In the genomic region with DNA sequence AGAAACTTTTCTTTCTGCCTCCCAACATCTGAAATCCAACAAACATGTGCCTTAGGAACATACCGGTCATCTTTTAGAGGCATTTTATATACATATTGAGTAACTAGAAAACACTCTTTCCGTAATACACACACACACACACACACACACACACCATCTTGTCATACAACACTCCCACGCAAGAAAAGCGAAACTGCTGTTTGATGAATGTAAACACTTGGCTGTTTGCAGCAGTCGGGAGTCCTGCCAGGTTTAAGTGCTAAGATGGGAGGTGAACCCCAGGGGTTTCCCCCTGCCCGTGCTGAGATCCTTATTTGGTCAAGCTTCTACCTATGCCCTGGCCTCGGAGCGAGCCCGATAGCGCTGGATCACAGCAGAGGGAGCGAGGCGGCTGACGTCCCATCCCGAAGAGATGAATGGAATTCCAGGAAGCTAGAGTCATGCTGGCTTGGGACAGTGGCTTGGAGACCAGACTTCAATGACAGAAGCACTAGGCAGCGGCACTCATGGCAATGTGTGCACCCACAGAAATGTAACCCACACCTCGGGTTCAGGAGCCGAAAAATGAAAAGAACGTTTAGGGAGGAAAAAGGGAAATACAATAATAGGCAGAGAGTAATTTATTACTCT, we compare ENCODE assay signal across 8 cellular contexts. TPM values are rescaled to one million over a fixed set of nuclear protein-coding genes. Genes with fewer than 3 reads are reported as not detected.
DNase-seq lines count a peak whose midpoint lies in the region; ATAC-seq and TF ChIP-seq lines count a peak whose summit lies in the region.

No MANE protein-coding gene starts in this region.

- H3K4me3 ChIP-seq in HCT116 (replicated peaks in 1 of 2; ENCODE audit: low read depth in 1 of 2, low read length in 2 of 2) (peak overlapping the region; percentile 64 to 68), psoas muscle (peak overlapping the region; percentile 65), HAP-1 (no peak overlapping the region; the same call in 1 of the 2 replicates)

- peak overlapping the region; percentile 91 for H3K4me2 ChIP-seq in HCT116 (ENCODE audit: low read length)

- H3K27me3 ChIP-seq in HCT116 (ENCODE audit: insufficient read depth, low read length) (no peaks in the 10 kb centered on the region), psoas muscle (ENCODE audit: insufficient read depth in 3 of 3, low read length in 2 of 3) (peaks cover 0 to 47% (median 11%) of the 10 kb centered on the region in 3 donors), HAP-1 (ENCODE audit: low read depth) (peaks cover 3% of the 10 kb centered on the region)

- in situ Hi-C loops in HAP-1 (cut with MboI; ENCODE audit: low sequenced_read_pairs), result loop anchor here (25.0 kb wide), 1 partner anchor 417 kb away; no protein-coding TSS in a partner anchor

- peaks cover 11 to 29% of the 10 kb centered on the region in 2 experiments for H3K4me1 ChIP-seq in HCT116 (ENCODE audit: control insufficient read depth in 1 of 2, insufficient read depth in 2 of 2, low read length in 2 of 2)
- H3K4me1 ChIP-seq in psoas muscle, result no peaks in the 10 kb centered on the region
- H3K4me1 ChIP-seq in HAP-1, result peaks cover 4% of the 10 kb centered on the region; the same call in 1 of the 2 replicates

- no peak for TF ChIP-seq POLR2A in HCT116 (IDR thresholded peaks at IDR 0.05; ENCODE audit: borderline replicate concordance, extremely low read depth, insufficient read depth, insufficient read length)

- H3K27ac ChIP-seq in HCT116 (ENCODE audit: low read depth, low read length), result no peak overlapping the region
- peak overlapping the region; percentile 7 for H3K27ac ChIP-seq in psoas muscle

- DNase-seq in AG08395 (ENCODE audit: low spot score), result peak; percentile 81
- DNase-seq in HCT116 (ENCODE audit: low read depth, low spot score), result peak; percentile 67
- DNase-seq in amniotic epithelial cell (ENCODE audit: low read depth), result peak; percentile 89
- peak; percentile 80 for DNase-seq in left ventricle myocardium superior
- peak; percentile 69 to 70 for DNase-seq in psoas muscle
- no peak for DNase-seq in HAP-1 (ENCODE audit: low spot score in 2 of 2)
- DNase-seq in NCI-H748 treated with DMSO at 0.1 percent for 48 hours (lab: John Stamatoyannopoulos, UW), result no peak

- H3K79me2 ChIP-seq in HCT116 (ENCODE audit: insufficient read depth, low read length), result no peaks in the 10 kb centered on the region

- H3K36me3 ChIP-seq in HCT116 (ENCODE audit: control insufficient read depth in 1 of 2, insufficient read depth in 2 of 2, low read length in 2 of 2), result peaks cover 0 to 8% of the 10 kb centered on the region in 2 experiments; a peak in 1 of 4 replicates
- H3K36me3 ChIP-seq in psoas muscle (ENCODE audit: insufficient read depth in 1 of 2, low read depth in 1 of 2), result peaks cover 0 to under 1% of the 10 kb centered on the region in 2 donors
- no peaks in the 10 kb centered on the region; the same call in 1 of the 2 replicates for H3K36me3 ChIP-seq in HAP-1 (replicated peaks)

- BruUV-seq in HCT116 (replicated peaks; lab: Mats Ljungman, UMichigan), result no TSS peak

- CTCF ChIA-PET in HCT116 (lab: Charles Lee), result interaction anchor here (0.7 to 5.5 kb wide), 26 partner anchors 9 to 875 kb away, joined by 3 to 52 read pairs (median 3); no protein-coding TSS in a partner anchor

- no peak for TF ChIP-seq RAD21 in HCT116 (IDR thresholded peaks at IDR 0.05; ENCODE audit: low read depth)

- H3K9me3 ChIP-seq in HCT116 (ENCODE audit: control insufficient read depth in 1 of 2, insufficient read depth in 1 of 2, low read depth in 1 of 2, low read length in 2 of 2), result no peaks in the 10 kb centered on the region
- no peaks in the 10 kb centered on the region for H3K9me3 ChIP-seq in psoas muscle
- no peaks in the 10 kb centered on the region for H3K9me3 ChIP-seq in HAP-1

- ATAC-seq in HCT116 (peak; percentile 72), left ventricle myocardium superior (peak; percentile 74), psoas muscle (peak; percentile 75 to 88 (median 78)), HG03342 (IDR thresholded peaks at IDR 0.05; ENCODE audit: unreplicated experiment) (no peak)

- WGBS in psoas muscle, 3 donors, result 5 to 6% (median 5%) methylated on average over 18 of the region's 18 CpGs

- intact Hi-C loops in HCT116 (cut with micrococcal nuclease), result loop anchor here (1.0 to 5.0 kb wide), 6 partner anchors 137 to 873 kb away; no protein-coding TSS in a partner anchor
- intact Hi-C loops in left ventricle myocardium superior (cut with micrococcal nuclease), result loop anchor here (5.0 to 10.0 kb wide), 4 partner anchors 175 to 765 kb away; no protein-coding TSS in a partner anchor
- intact Hi-C loops in psoas muscle (cut with DNase I), result loop anchor here (5.0 to 10.0 kb wide), 4 partner anchors 175 to 872 kb away; no protein-coding TSS in a partner anchor

- no peaks in the 10 kb centered on the region for H4K20me1 ChIP-seq in HCT116 (ENCODE audit: insufficient read depth)

- H3K9me2 ChIP-seq in HCT116 (ENCODE audit: insufficient read depth), result no peaks in the 10 kb centered on the region

- peak overlapping the region; percentile 37 for H3K9ac ChIP-seq in HCT116 (ENCODE audit: low read length)

- POLR2A ChIA-PET in HCT116 (lab: Charles Lee), result interaction anchor here (1.5 kb wide), 1 partner anchor 10 kb away, joined by 4 read pairs; no protein-coding TSS in a partner anchor

- RAD21 ChIA-PET in HCT116 (lab: Charles Lee; ENCODE audit: low non-redundant PET in 1 of 2, low total read pairs in 2 of 2, uncharacterized antibody in 2 of 2, unreplicated experiment in 2 of 2), result interaction anchor here (0.8 to 2.2 kb wide), 5 partner anchors 177 to 449 kb away, joined by 3 to 13 read pairs (median 4); no protein-coding TSS in a partner anchor

- peak overlapping the region; percentile 58 for H2AFZ ChIP-seq in HCT116 (ENCODE audit: low read depth, low read length, poor library complexity, severe bottlenecking)

- TF ChIP-seq CTCF in HCT116 (IDR thresholded peaks at IDR 0.05 in 2 of 3, conservative IDR thresholded peaks at IDR 0.05 in 1 of 3; ENCODE audit: borderline replicate concordance in 1 of 3, insufficient read depth in 1 of 3, low read depth in 2 of 3, low read length in 2 of 3) (no peak), psoas muscle (IDR thresholded peaks at IDR 0.05) (no peak)

TF ChIP-seq in HCT116, 20 proteins besides CTCF, POLR2A, EP300 and RAD21 (continues in another document):
- TF ChIP-seq FOSL1 (IDR thresholded peaks at IDR 0.05; ENCODE audit: low read depth) (peak; percentile 22; the same call in 1 of the 2 replicates), ATF3 (IDR thresholded peaks at IDR 0.05) (no peak), REST (IDR thresholded peaks at IDR 0.05; ENCODE audit: low read depth) (no peak), SIN3A (IDR thresholded peaks at IDR 0.05; ENCODE audit: low read depth) (no peak), JUND (IDR thresholded peaks at IDR 0.05) (0 out of 2 replicates have a peak, but pooled peaks have one; percentile 29), ZFX (IDR thresholded peaks at IDR 0.05) (no peak), SRF (IDR thresholded peaks at IDR 0.05; ENCODE audit: low read depth) (peak; percentile 56; the same call in 1 of the 2 replicates), ELF1 (IDR thresholded peaks at IDR 0.05; ENCODE audit: borderline replicate concordance, low read depth) (no peak), ZNF274 (IDR thresholded peaks at IDR 0.05; ENCODE audit: low read depth, low read length) (no peak), EZH2phosphoT487 (IDR thresholded peaks at IDR 0.05; ENCODE audit: borderline replicate concordance) (no peak), CBX3 (IDR thresholded peaks at IDR 0.05; ENCODE audit: low read depth) (0 out of 2 replicates have a peak, but pooled peaks have one; percentile 41)

RNA-seq across cellular contexts. Expression of gene THBS1, which starts 1.3 kb away (rescaled TPM):
- total RNA-seq in HCT116 (2021; ENCODE audit: unreplicated experiment), result 6.3 TPM
- polyA plus RNA-seq in HCT116 (2012), result 2.8 and 5.6 TPM in 2 replicates
- 29.5 TPM for total RNA-seq in left ventricle myocardium superior
- total RNA-seq in psoas muscle, result 10 to 100 TPM in 3 of 4 donors, 1 to 10 TPM in 1; 9.5 to 40.1 (median 27.1) TPM
- polyA plus RNA-seq in psoas muscle, result 1 to 10 TPM; 3.3 to 9.7 (median 4.5) TPM

Comparison
In these comparisons a context has a peak if more than half of its experiments do, and no peak if none do; other contexts are left out.
1. DNase-seq: peak in AG08395 (single experiment), HCT116 (single experiment), amniotic epithelial cell (single experiment), left ventricle myocardium superior (single experiment) and psoas muscle (2 of 2); none in HAP-1 (0 of 2) and NCI-H748 treated with DMSO at 0.1 percent for 48 hours (single experiment).